ENCODE assay signal across 29 cellular contexts in genomic region chr9:35574578-35575104, GRCh38. TPM values are rescaled to one million over a fixed set of nuclear protein-coding genes. Genes with fewer than 3 reads are reported as not detected.
"Had no signal": no experiment of that assay in that cellular context is flagged by ENCODE, and none has a peak within 500 bp of the region (broad histone marks: within the 10 kb centered on the region; RNA-seq: fewer than 3 reads in every experiment).

No MANE protein-coding gene starts in this region.

- H3K4me3 ChIP-seq: PC-9 had no signal

- ATAC-seq: activated CD8-positive, alpha-beta T cell treated with anti-CD3 and anti-CD28 coated beads for 36 hours; activated naive CD8-positive, alpha-beta T cell treated with anti-CD3 and anti-CD28 coated beads, Interleukin-2, amount 50 U/mL, for 24 hours had no signal

- H3K27ac ChIP-seq: PC-9, VCaP had no signal

- H3K4me2 ChIP-seq: PC-9 had no signal

- H3K27me3 Mint-ChIP-seq: activated B cell treated with CpG ODN at 0.5 μM for 24 hours; activated CD8-positive, alpha-beta T cell treated with anti-CD3 and anti-CD28 coated beads for 36 hours; activated naive CD4-positive, alpha-beta T cell treated with anti-CD3 and anti-CD28 coated beads, Interleukin-2, amount 10 ng/mL, durations not matched to agents 7 days and 5 days; activated naive CD8-positive, alpha-beta T cell; activated naive CD8-positive, alpha-beta T cell treated with anti-CD3 and anti-CD28 coated beads, Interleukin-2, amount 50 U/mL, for 24 hours; activated T-cell treated with anti-CD3 and anti-CD28 coated beads, Interleukin-2, amount 50 U/mL, for 24 hours; brain had no signal

- H2AFZ ChIP-seq: PC-9 had no signal

- DNase-seq: activated B cell treated with CpG ODN at 0.5 μM for 24 hours; activated CD4-positive, alpha-beta T cell treated with anti-CD3 and anti-CD28 coated beads for 48 hours; activated CD4-positive, alpha-beta T cell treated with anti-CD3 and anti-CD28 coated beads, Interleukin-2, amount 50 U/mL, for 4 hours; activated CD4-positive, CD25-positive, alpha-beta regulatory T cell treated with anti-CD3 and anti-CD28 coated beads, Interleukin-2, amount 50 U/mL, for 72 hours; activated CD8-positive, alpha-beta T cell treated with anti-CD3 and anti-CD28 coated beads for 36 hours; activated effector memory CD4-positive, alpha-beta T cell treated with Interleukin-2 at 50 U/mL for 16 hours; activated naive CD4-positive, alpha-beta T cell treated with anti-CD3 and anti-CD28 coated beads, Interleukin-2, amount 10 ng/mL, durations not matched to agents 7 days and 5 days; activated naive CD8-positive, alpha-beta T cell treated with anti-CD3 and anti-CD28 coated beads, Interleukin-2, amount 50 U/mL, for 24 hours; activated T-cell treated with anti-CD3 and anti-CD28 coated beads, Interleukin-2, amount 50 U/mL, for 24 hours; anterior cingulate cortex; central memory CD4-positive, alpha-beta T cell; NCI-H1092; NCI-H1436 treated with DMSO at 0.1 percent for 48 hours; NCI-H1694 treated with DMSO at 0.1 percent for 48 hours; NCI-H2029; NCI-H345; NCI-H748 treated with DMSO at 0.1 percent for 48 hours; NK-92 treated with Interleukin-12 subunit alpha and Interleukin-12 subunit beta, amount 100 ng/mL, for 24 hours; PC-9; Right ventricle myocardium superior; SW 1271; T-helper 1 cell; T-helper 2 cell; T-helper 9 cell had no signal

- H3K4me3 Mint-ChIP-seq: activated B cell treated with CpG ODN at 0.5 μM for 24 hours; activated CD8-positive, alpha-beta T cell treated with anti-CD3 and anti-CD28 coated beads for 36 hours; activated naive CD4-positive, alpha-beta T cell treated with anti-CD3 and anti-CD28 coated beads, Interleukin-2, amount 10 ng/mL, durations not matched to agents 7 days and 5 days; activated naive CD8-positive, alpha-beta T cell; activated naive CD8-positive, alpha-beta T cell treated with anti-CD3 and anti-CD28 coated beads, Interleukin-2, amount 50 U/mL, for 24 hours; activated T-cell treated with anti-CD3 and anti-CD28 coated beads, Interleukin-2, amount 50 U/mL, for 24 hours; activated T-helper 1 cell treated with anti-CD3 and anti-CD28 coated beads, Interleukin-12 subunit alpha, Interleukin-12 subunit beta, Interleukin-2, Interleukin-4 antibody, amounts not matched to agents 30 ng/mL and 10 ng/mL and 1 ng/mL, durations not matched to agents 14 hours and 24 hours and 36 hours; brain had no signal

- H3K4me1 Mint-ChIP-seq: brain had no signal

RNA-seq across cellular contexts. Expression of gene CD72, which starts 43.6 kb away (rescaled TPM):
- total RNA-seq: NCI-H460 had no signal
